In the genomic region with DNA sequence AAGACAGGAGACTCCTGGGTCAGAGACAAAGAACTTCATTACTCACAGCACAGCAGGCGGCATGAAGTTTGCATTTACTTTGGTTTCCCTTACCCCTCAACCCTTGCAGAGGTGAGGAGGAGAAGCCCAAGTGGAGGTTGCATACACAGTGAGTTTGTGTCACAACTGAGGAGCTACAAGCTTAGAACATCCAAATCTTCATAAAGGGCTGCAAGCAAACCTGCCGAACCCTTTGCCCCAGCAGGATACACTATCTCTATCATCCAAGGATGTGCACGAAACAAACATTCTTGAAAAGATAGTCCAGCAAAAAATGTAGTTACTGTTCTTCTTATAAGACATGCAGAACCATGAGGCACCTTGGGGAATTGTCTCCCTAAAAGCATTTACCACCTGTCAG, we compare ENCODE assay signal across 26 cellular contexts.
DNase-seq lines count a peak whose midpoint lies in the region; TF ChIP-seq lines count a peak whose summit lies in the region.
"Had no signal": no experiment of that assay in that cellular context is flagged by ENCODE, and none has a peak within 500 bp of the region (broad histone marks: within the 10 kb centered on the region; RNA-seq: fewer than 3 reads in every experiment).

No MANE protein-coding gene starts in this region.

- no peaks in the 10 kb centered on the region for H3K9me3 ChIP-seq in HEK293 (ENCODE audit: control insufficient read depth, insufficient read depth, low read depth, low read length)
- H3K9me3 ChIP-seq: A549, BE2C, BLaER1, Caco-2 had no signal

- H3K27ac ChIP-seq in HEK293 (ENCODE audit: extremely low read depth, low read depth, low read length) = no peak overlapping the region
- H3K27ac ChIP-seq: 22Rv1, A549, BLaER1, C4-2B had no signal

- H3K36me3 ChIP-seq in HEK293 (ENCODE audit: control insufficient read depth in 2 of 2, insufficient read depth in 1 of 2, low read length in 2 of 2) = no peaks in the 10 kb centered on the region
- H3K36me3 ChIP-seq: BE2C, BLaER1 had no signal

- TF ChIP-seq CTCF in HEK293 (tag by site-specific recombination; IDR thresholded peaks at IDR 0.05) = no peak

- DNase-seq in mucosa of gallbladder (ENCODE audit: low spot score) = no peak
- DNase-seq: 8988T; ACHN; AML-193; BE2C; C1 segment of cervical spinal cord; Caco-2; Calu3; CD4-positive, alpha-beta memory T cell; CD4-positive, alpha-beta T cell; CD4-positive, CD25-positive, alpha-beta regulatory T cell; CD8-positive, alpha-beta memory T cell; CD8-positive, alpha-beta T cell; DMS 273 treated with DMSO at 0.1 percent for 48 hours; DMS153; DMS53; DMS79; DMS79 treated with DMSO at 0.1 percent for 48 hours; DND-41; EL had no signal

- 0 out of 2 replicates have a peak, but pooled peaks cover 2% of the 10 kb centered on the region for H3K4me1 ChIP-seq in HEK293 (ENCODE audit: control insufficient read depth, insufficient read depth, low read length)
- H3K4me1 ChIP-seq: A549, BE2C had no signal

- no peak overlapping the region for H3K4me3 ChIP-seq in HEK293 (ENCODE audit: low read depth, low read length)
- H3K4me3 ChIP-seq: A549; BLaER1; BLaER1 treated with 17β-estradiol and CSF1 and Interleukin-3, amounts not matched to agents 10 nM and 100 nM had no signal

- CTCF ChIA-PET in HEK293 (lab: Yijun Ruan, JAX) = no interaction called here

- POLR2A ChIA-PET in HEK293 (lab: Yijun Ruan, JAX) = no interaction called here

TF ChIP-seq in HEK293, 187 proteins besides CTCF, POLR2A, EP300 and RAD21:
- no peak for TF ChIP-seq ZNF114 (tag by site-specific recombination; IDR thresholded peaks at IDR 0.05)
- no peak for TF ChIP-seq BCL11A (tag by site-specific recombination; IDR thresholded peaks at IDR 0.05; ENCODE audit: low read depth)
- TF ChIP-seq, protein P1, sequence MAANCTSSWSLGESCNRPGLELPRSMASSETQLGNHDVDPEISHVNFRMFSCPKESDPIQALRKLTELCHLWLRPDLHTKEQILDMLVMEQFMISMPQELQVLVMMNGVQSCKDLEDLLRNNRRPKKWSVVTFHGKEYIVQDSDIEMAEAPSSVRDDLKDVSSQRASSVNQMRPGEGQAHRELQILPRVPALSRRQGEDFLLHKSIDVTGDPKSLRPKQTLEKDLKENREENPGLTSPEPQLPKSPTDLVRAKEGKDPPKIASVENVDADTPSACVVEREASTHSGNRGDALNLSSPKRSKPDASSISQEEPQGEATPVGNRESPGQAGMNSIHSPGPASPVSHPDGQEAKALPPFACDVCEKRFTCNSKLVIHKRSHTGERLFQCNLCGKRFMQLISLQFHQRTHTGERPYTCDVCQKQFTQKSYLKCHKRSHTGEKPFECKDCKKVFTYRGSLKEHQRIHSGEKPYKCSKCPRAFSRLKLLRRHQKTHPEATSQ (tag by site-specific recombination; IDR thresholded peaks at IDR 0.05) = no peak
- TF ChIP-seq ZNF248 (tag by site-specific recombination; IDR thresholded peaks at IDR 0.05) = no peak
- no peak for TF ChIP-seq ZNF24 (tag by site-specific recombination; IDR thresholded peaks at IDR 0.05)
- no peak for TF ChIP-seq ZNF785 (tag by site-specific recombination; IDR thresholded peaks at IDR 0.05)
- TF ChIP-seq ZNF514 (tag by site-specific recombination; IDR thresholded peaks at IDR 0.05) = peak; percentile 100
- no peak for TF ChIP-seq ZNF324 (tag by site-specific recombination; IDR thresholded peaks at IDR 0.05)
- TF ChIP-seq, protein P2, sequence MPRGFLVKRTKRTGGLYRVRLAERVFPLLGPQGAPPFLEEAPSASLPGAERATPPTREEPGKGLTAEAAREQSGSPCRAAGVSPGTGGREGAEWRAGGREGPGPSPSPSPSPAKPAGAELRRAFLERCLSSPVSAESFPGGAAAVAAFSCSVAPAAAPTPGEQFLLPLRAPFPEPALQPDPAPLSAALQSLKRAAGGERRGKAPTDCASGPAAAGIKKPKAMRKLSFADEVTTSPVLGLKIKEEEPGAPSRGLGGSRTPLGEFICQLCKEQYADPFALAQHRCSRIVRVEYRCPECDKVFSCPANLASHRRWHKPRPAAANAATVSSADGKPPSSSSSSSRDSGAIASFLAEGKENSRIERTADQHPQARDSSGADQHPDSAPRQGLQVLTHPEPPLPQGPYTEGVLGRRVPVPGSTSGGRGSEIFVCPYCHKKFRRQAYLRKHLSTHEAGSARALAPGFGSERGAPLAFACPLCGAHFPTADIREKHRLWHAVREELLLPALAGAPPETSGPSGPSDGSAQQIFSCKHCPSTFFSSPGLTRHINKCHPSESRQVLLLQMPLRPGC (tag by site-specific recombination; IDR thresholded peaks at IDR 0.05) = no peak
- TF ChIP-seq, protein P3, sequence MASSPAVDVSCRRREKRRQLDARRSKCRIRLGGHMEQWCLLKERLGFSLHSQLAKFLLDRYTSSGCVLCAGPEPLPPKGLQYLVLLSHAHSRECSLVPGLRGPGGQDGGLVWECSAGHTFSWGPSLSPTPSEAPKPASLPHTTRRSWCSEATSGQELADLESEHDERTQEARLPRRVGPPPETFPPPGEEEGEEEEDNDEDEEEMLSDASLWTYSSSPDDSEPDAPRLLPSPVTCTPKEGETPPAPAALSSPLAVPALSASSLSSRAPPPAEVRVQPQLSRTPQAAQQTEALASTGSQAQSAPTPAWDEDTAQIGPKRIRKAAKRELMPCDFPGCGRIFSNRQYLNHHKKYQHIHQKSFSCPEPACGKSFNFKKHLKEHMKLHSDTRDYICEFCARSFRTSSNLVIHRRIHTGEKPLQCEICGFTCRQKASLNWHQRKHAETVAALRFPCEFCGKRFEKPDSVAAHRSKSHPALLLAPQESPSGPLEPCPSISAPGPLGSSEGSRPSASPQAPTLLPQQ (tag by site-specific recombination; IDR thresholded peaks at IDR 0.05) = no peak
- peak; percentile 54 for TF ChIP-seq SETDB1 (IDR thresholded peaks at IDR 0.05; ENCODE audit: insufficient read length, low read length)
- TF ChIP-seq MYNN (tag by site-specific recombination; IDR thresholded peaks at IDR 0.05; ENCODE audit: borderline replicate concordance) = no peak
- TF ChIP-seq GLI4 (tag by site-specific recombination; IDR thresholded peaks at IDR 0.05) = no peak
- no peak for TF ChIP-seq GLIS2 (tag by site-specific recombination; IDR thresholded peaks at IDR 0.05)
- no peak for TF ChIP-seq KLF10 (tag by site-specific recombination; IDR thresholded peaks at IDR 0.05)
